Comparison of ENCODE assay signal across 1 cellular context in genomic region chr1:218705911-218706893, GRCh38.
TF ChIP-seq lines count a peak whose summit lies in the region.

No MANE protein-coding gene starts in this region.

TF ChIP-seq in HepG2, 621 proteins besides CTCF, POLR2A, EP300 and RAD21 (continued from another document):
- TF ChIP-seq ZNF556 (CRISPR knock-in tag; IDR thresholded peaks at IDR 0.05; ENCODE audit: borderline replicate concordance), result no peak
- no peak for TF ChIP-seq RELA (CRISPR knock-in tag; IDR thresholded peaks at IDR 0.05)
- no peak for TF ChIP-seq BORCS8-MEF2B (CRISPR knock-in tag; IDR thresholded peaks at IDR 0.05)
- peak; percentile 62; the same call in 1 of the 2 replicates for TF ChIP-seq FOXA3 (CRISPR knock-in tag; IDR thresholded peaks at IDR 0.05)
- TF ChIP-seq NR2F2 (IDR thresholded peaks at IDR 0.05; ENCODE audit: borderline replicate concordance, low read depth), result peak; percentile 61
- peak; percentile 81 for TF ChIP-seq FOSL1 (CRISPR knock-in tag; IDR thresholded peaks at IDR 0.05; ENCODE audit: borderline replicate concordance)
- no peak for TF ChIP-seq TBX3 (IDR thresholded peaks at IDR 0.05; ENCODE audit: borderline replicate concordance)
- TF ChIP-seq POLR2AphosphoS2 (IDR thresholded peaks at IDR 0.05; ENCODE audit: low read depth, low read length), result no peak
- no peak for TF ChIP-seq KDM5B (CRISPR knock-in tag; IDR thresholded peaks at IDR 0.05; ENCODE audit: borderline replicate concordance)
- TF ChIP-seq NR2F6 (IDR thresholded peaks at IDR 0.05), result peak; percentile 52
- peak; percentile 59 for TF ChIP-seq NR2F6 (CRISPR knock-in tag; IDR thresholded peaks at IDR 0.05)
- peak; percentile 40 to 80; a peak in 2 of 4 replicates for TF ChIP-seq NR2F1 (CRISPR knock-in tag; IDR thresholded peaks at IDR 0.05)
- TF ChIP-seq FOSL2 (CRISPR knock-in tag; IDR thresholded peaks at IDR 0.05), result peak; percentile 82
- peak; percentile 48; the same call in 1 of the 2 replicates for TF ChIP-seq ARID5B (CRISPR knock-in tag; IDR thresholded peaks at IDR 0.05)
- TF ChIP-seq FOXP1 (IDR thresholded peaks at IDR 0.05), result no peak
- peak; percentile 33; the same call in 1 of the 2 replicates for TF ChIP-seq FOXP1 (CRISPR knock-in tag; IDR thresholded peaks at IDR 0.05)
- no peak for TF ChIP-seq TBX2 (CRISPR knock-in tag; IDR thresholded peaks at IDR 0.05; ENCODE audit: borderline replicate concordance)
- peak; percentile 58; the same call in 1 of the 2 replicates for TF ChIP-seq JUNB (CRISPR knock-in tag; IDR thresholded peaks at IDR 0.05; ENCODE audit: borderline replicate concordance)
- peak; percentile 90 for TF ChIP-seq RARA (CRISPR knock-in tag; IDR thresholded peaks at IDR 0.05)
- peak; percentile 31; the same call in 1 of the 2 replicates for TF ChIP-seq AHDC1 (CRISPR knock-in tag; IDR thresholded peaks at IDR 0.05; ENCODE audit: borderline replicate concordance)
- no peak for TF ChIP-seq FOXA1 (IDR thresholded peaks at IDR 0.05)
- 0 out of 2 replicates have a peak, but pooled peaks have one; percentile 44 for TF ChIP-seq FOXA1 (CRISPR knock-in tag; IDR thresholded peaks at IDR 0.05)
- peak; percentile 19; the same call in 1 of the 2 replicates for TF ChIP-seq RXRA (CRISPR knock-in tag; IDR thresholded peaks at IDR 0.05)
